In the genomic region with DNA sequence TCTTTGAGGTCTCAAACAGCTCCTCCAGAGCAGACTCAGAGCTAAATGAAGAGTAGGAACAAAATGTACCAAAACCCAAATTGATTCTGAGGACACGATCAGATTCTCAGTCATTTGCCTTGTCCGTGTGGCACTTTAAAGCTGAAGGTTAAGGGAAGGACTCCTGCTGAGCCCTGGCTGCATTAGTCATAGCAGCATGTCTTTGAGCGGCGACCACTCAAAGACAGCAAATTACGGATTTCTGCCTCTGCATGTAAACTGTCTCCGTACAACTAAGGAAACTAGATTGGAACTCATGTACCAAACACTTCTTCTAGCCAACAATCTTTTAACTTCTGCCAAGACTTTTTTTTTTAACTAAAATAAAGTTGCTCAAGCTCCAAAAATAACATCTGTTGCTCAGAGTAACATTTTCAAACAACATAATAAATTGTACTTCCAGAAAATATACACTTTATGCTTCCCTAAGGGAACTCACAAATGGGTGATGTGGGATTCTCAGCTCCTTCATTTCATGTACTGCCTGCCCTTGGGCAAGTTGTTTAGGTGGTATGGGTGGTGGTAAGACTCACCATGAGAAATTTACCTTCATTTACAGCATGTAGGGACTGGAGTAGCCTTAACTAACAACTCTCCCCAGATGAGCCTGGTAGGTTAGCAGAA, we compare ENCODE assay signal across 13 cellular contexts. TPM values are rescaled to one million over a fixed set of nuclear protein-coding genes. Genes with fewer than 3 reads are reported as not detected.
DNase-seq lines count a peak whose midpoint lies in the region; ATAC-seq and TF ChIP-seq lines count a peak whose summit lies in the region.
"Had no signal": no experiment of that assay in that cellular context is flagged by ENCODE, and none has a peak within 500 bp of the region (broad histone marks: within the 10 kb centered on the region; RNA-seq: fewer than 3 reads in every experiment).

No MANE protein-coding gene starts in this region.

- TF ChIP-seq CTCF in astrocyte of the cerebellum (IDR thresholded peaks at IDR 0.05; ENCODE audit: low read depth, low read length, missing control alignments) (no peak), left ventricle myocardium inferior (IDR thresholded peaks at IDR 0.05; ENCODE audit: borderline replicate concordance) (no peak)

- no peaks in the 10 kb centered on the region for H3K27me3 ChIP-seq in left ventricle myocardium inferior (ENCODE audit: low read depth)
- H3K27me3 ChIP-seq in Karpas-422 (ENCODE audit: low read length): no peaks in the 10 kb centered on the region
- H3K27me3 ChIP-seq: SJSA1 had no signal

- no peak overlapping the region for H3K9ac ChIP-seq in Karpas-422 (ENCODE audit: low read length)

- H3K4me2 ChIP-seq in Karpas-422 (ENCODE audit: low read depth, low read length, poor library complexity, severe bottlenecking): no peak overlapping the region

- no peaks in the 10 kb centered on the region for H4K20me1 ChIP-seq in Karpas-422 (ENCODE audit: insufficient read depth, low read depth, low read length)

- DNase-seq in Ammon's horn (ENCODE audit: low spot score) (peak; percentile 34), astrocyte of the cerebellum (ENCODE audit: low read depth) (peak; percentile 70), left ventricle myocardium inferior (no peak), renal cortical epithelial cell (ENCODE audit: low read depth) (peak; percentile 47), Karpas-422 (no peak), inferior parietal cortex (ENCODE audit: extremely low spot score) (no peak)
- DNase-seq in activated CD4-positive, alpha-beta T cell treated with anti-CD3 and anti-CD28 coated beads for 4 hours: no peak
- DNase-seq: activated CD4-positive, alpha-beta T cell treated with anti-CD3 and anti-CD28 coated beads, Interleukin-2, amount 10 ng/mL, durations not matched to agents 24 days and 14 days; AML-193; midbrain; stimulated activated CD4-positive, alpha-beta T cell treated with anti-CD3 and anti-CD28 coated beads, Interleukin-4, amount 100 ng/mL, for 24 hours had no signal

- no peak overlapping the region for H2AFZ ChIP-seq in Karpas-422 (ENCODE audit: low read length)

- no peak for ATAC-seq in GM19455 (IDR thresholded peaks at IDR 0.05; ENCODE audit: unreplicated experiment)

- H3K36me3 ChIP-seq in left ventricle myocardium inferior (no peaks in the 10 kb centered on the region), Karpas-422 (ENCODE audit: insufficient read depth, low read length) (no peaks in the 10 kb centered on the region)
- H3K36me3 ChIP-seq: SJSA1 had no signal

- no peaks in the 10 kb centered on the region for H3K9me2 ChIP-seq in Karpas-422 (replicated peaks; ENCODE audit: insufficient read depth, low read length)

- H3K4me1 ChIP-seq in left ventricle myocardium inferior: peaks cover 18% of the 10 kb centered on the region
- no peaks in the 10 kb centered on the region for H3K4me1 ChIP-seq in Karpas-422 (ENCODE audit: low read length)
- H3K4me1 ChIP-seq: SJSA1 had no signal

- H3K27ac ChIP-seq in left ventricle myocardium inferior (replicated peaks) (peak overlapping the region; percentile 78), Karpas-422 (ENCODE audit: low read length) (no peak overlapping the region)
- H3K27ac ChIP-seq: SJSA1 had no signal

- in situ Hi-C loops in astrocyte of the cerebellum (cut with HindIII; ENCODE audit: low sequenced_read_pairs): no loop called here

- intact Hi-C loops in left ventricle myocardium inferior (cut with micrococcal nuclease): no loop called here

- H3K9me3 ChIP-seq in left ventricle myocardium inferior (replicated peaks) (no peaks in the 10 kb centered on the region), Karpas-422 (ENCODE audit: low read length) (no peaks in the 10 kb centered on the region)
- H3K9me3 ChIP-seq: SJSA1 had no signal

- no peak overlapping the region for H3K4me3 ChIP-seq in astrocyte of the cerebellum (ENCODE audit: low read depth, low read length)
- no peak overlapping the region for H3K4me3 ChIP-seq in left ventricle myocardium inferior
- H3K4me3 ChIP-seq in Karpas-422 (ENCODE audit: low read length): no peak overlapping the region
- H3K4me3 ChIP-seq: SJSA1 had no signal

- no peaks in the 10 kb centered on the region for H3K79me2 ChIP-seq in Karpas-422 (ENCODE audit: low read length)

RNA-seq across cellular contexts. Expression of gene RERG, which starts 56.1 kb away (rescaled TPM):
- 4.5 TPM for total RNA-seq in left ventricle myocardium inferior
- total RNA-seq in renal cortical epithelial cell: 4.1 TPM in 1 of 2 replicates, not detected in the other
- not detected in 2 replicates for total RNA-seq in Karpas-422 (2014; rRNA removed; shearing (Covaris generic); ENCODE audit: low replicate concordance)
- total RNA-seq: activated CD4-positive, alpha-beta T cell treated with anti-CD3 and anti-CD28 coated beads, Interleukin-2, amount 10 ng/mL, durations not matched to agents 24 days and 14 days; SJSA1 had no signal

Comparison
In these comparisons a context has a peak if more than half of its experiments do, and no peak if none do; other contexts are left out.
1. DNase-seq: peak in Ammon's horn (single experiment), astrocyte of the cerebellum (single experiment) and renal cortical epithelial cell (single experiment); none in left ventricle myocardium inferior (single experiment), Karpas-422 (single experiment), activated CD4-positive, alpha-beta T cell treated with anti-CD3 and anti-CD28 coated beads for 4 hours (0 of 2) and inferior parietal cortex (single experiment).